Comparison of ENCODE assay signal across 8 cellular contexts in the genomic region with DNA sequence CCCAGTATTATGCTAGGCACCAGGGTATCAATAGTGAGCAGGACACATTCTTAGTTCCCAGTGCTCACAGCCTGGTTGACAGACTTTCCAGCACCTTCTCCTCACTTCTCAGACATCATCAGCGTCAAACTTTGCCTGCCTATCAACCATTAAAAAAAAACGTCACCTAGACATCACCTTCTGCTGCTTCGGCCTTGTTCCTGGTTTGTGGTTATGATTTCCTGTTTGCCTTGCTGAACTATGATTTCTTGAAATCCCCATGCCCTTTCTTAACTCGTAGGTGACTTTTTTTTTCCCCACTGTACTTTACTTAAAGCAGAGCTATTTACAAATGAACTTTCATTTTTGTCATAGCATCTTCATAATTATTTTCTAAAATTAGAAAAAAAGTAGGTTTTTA.
DNase-seq lines count a peak whose midpoint lies in the region; ATAC-seq and TF ChIP-seq lines count a peak whose summit lies in the region.

No MANE protein-coding gene starts in this region.

- CTCF ChIA-PET in CD4-positive, alpha-beta T cell (lab: Charles Lee): interaction anchor here (0.9 to 2.6 kb wide), 7 partner anchors 11 to 74 kb away, joined by 3 to 9 read pairs (median 4); no protein-coding TSS in a partner anchor

- H3K36me3 ChIP-seq in tibial artery: no peaks in the 10 kb centered on the region

- H3K4me3 ChIP-seq in tibial artery: no peak overlapping the region

- H3K27ac ChIP-seq in CD4-positive, alpha-beta T cell (ENCODE audit: low read depth, low read length): peak overlapping the region; percentile 85
- H3K27ac ChIP-seq in tibial artery: no peak overlapping the region

- H3K27me3 Mint-ChIP-seq in CD4-positive, alpha-beta T cell: no peaks in the 10 kb centered on the region
- no peaks in the 10 kb centered on the region for H3K27me3 Mint-ChIP-seq in activated T-cell treated with anti-CD3 and anti-CD28 coated beads, Interleukin-2, amount 50 U/mL, for 4 hours (ENCODE audit: low read depth)
- no peaks in the 10 kb centered on the region for H3K27me3 Mint-ChIP-seq in endothelial cell (ENCODE audit: unreplicated experiment)

- H3K9me3 Mint-ChIP-seq in CD4-positive, alpha-beta T cell: no peaks in the 10 kb centered on the region
- no peaks in the 10 kb centered on the region for H3K9me3 Mint-ChIP-seq in activated T-cell treated with anti-CD3 and anti-CD28 coated beads, Interleukin-2, amount 50 U/mL, for 4 hours
- no peaks in the 10 kb centered on the region for H3K9me3 Mint-ChIP-seq in endothelial cell (ENCODE audit: unreplicated experiment)

- no peaks in the 10 kb centered on the region for H3K36me3 Mint-ChIP-seq in CD4-positive, alpha-beta T cell (ENCODE audit: low read depth)
- no peaks in the 10 kb centered on the region for H3K36me3 Mint-ChIP-seq in activated T-cell treated with anti-CD3 and anti-CD28 coated beads, Interleukin-2, amount 50 U/mL, for 4 hours (ENCODE audit: insufficient read depth)
- no peaks in the 10 kb centered on the region for H3K36me3 Mint-ChIP-seq in endothelial cell (ENCODE audit: low read depth, unreplicated experiment)

- POLR2A ChIA-PET in CD4-positive, alpha-beta T cell (lab: Charles Lee): interaction anchor here (0.6 to 9.6 kb wide), 22 partner anchors 9 to 736 kb away, joined by 3 to 220 read pairs (median 4); a partner anchor contains a TSS

- H3K4me1 Mint-ChIP-seq in CD4-positive, alpha-beta T cell (ENCODE audit: low read depth): peaks cover 50% of the 10 kb centered on the region
- H3K4me1 Mint-ChIP-seq in activated T-cell treated with anti-CD3 and anti-CD28 coated beads, Interleukin-2, amount 50 U/mL, for 4 hours (ENCODE audit: low read depth): peaks cover 50% of the 10 kb centered on the region
- no peaks in the 10 kb centered on the region for H3K4me1 Mint-ChIP-seq in endothelial cell (ENCODE audit: unreplicated experiment)

- ATAC-seq in CD4-positive, alpha-beta T cell (ENCODE audit: poor library complexity): peak; percentile 94
- peak; percentile 79 for ATAC-seq in HG03558 (IDR thresholded peaks at IDR 0.05; ENCODE audit: extremely low read depth, unreplicated experiment)
- ATAC-seq in activated T-cell treated with anti-CD3 and anti-CD28 coated beads, Interleukin-2, amount 50 U/mL, for 4 hours: peak; percentile 82 to 85

- peaks cover 0 to 18% (median 6%) of the 10 kb centered on the region in 4 donors for H3K4me1 ChIP-seq in tibial artery

- TF ChIP-seq CTCF in CD4-positive, alpha-beta T cell (IDR thresholded peaks at IDR 0.05): no peak
- TF ChIP-seq CTCF in GM20000 (IDR thresholded peaks at IDR 0.05; ENCODE audit: extremely low read depth, missing control alignments) (no peak), tibial artery (IDR thresholded peaks at IDR 0.05) (no peak), endothelial cell (IDR thresholded peaks at IDR 0.05; ENCODE audit: unreplicated experiment) (no peak)

- H3K4me3 Mint-ChIP-seq in CD4-positive, alpha-beta T cell: peak overlapping the region; percentile 3
- H3K4me3 Mint-ChIP-seq in activated T-cell treated with anti-CD3 and anti-CD28 coated beads, Interleukin-2, amount 50 U/mL, for 4 hours: peak overlapping the region; percentile 1
- H3K4me3 Mint-ChIP-seq in endothelial cell (ENCODE audit: unreplicated experiment): no peak overlapping the region

- intact Hi-C loops in CD4-positive, alpha-beta T cell (cut with DNase I, micrococcal nuclease): loop anchor here in 1 of 2 experiments (1.0 to 5.0 kb wide), 2 partner anchors 45 to 61 kb away; a partner anchor contains a TSS
- intact Hi-C loops in tibial artery (cut with DNase I; ENCODE audit: low total_unique reads): no loop called here

- no peaks in the 10 kb centered on the region for H3K9me3 ChIP-seq in CD4-positive, alpha-beta T cell (ENCODE audit: control insufficient read depth, low read length)
- no peaks in the 10 kb centered on the region for H3K9me3 ChIP-seq in tibial artery

- DNase-seq in CD4-positive, alpha-beta T cell: peak in 9 of 10 experiments; percentile 10 to 60 (median 30)
- peak; percentile 57 for DNase-seq in GM20000 (ENCODE audit: low spot score)
- DNase-seq in activated T-cell treated with anti-CD3 and anti-CD28 coated beads, Interleukin-2, amount 50 U/mL, for 4 hours: peak; percentile 39
- peak in 2 of 3 donors; percentile 32 to 36 for DNase-seq in stimulated activated CD4-positive, alpha-beta T cell treated with anti-CD3 and anti-CD28 coated beads, TNF-alpha, amount 100 ng/mL, for 1 hour (ENCODE audit: low read depth in 3 of 3, low spot score in 1 of 3)
- DNase-seq in tibial artery: no peak
- DNase-seq in retina: no peak
- DNase-seq in endothelial cell (ENCODE audit: low spot score): no peak

- H3K27ac Mint-ChIP-seq in CD4-positive, alpha-beta T cell: peak overlapping the region; percentile 73
- H3K27ac Mint-ChIP-seq in endothelial cell (ENCODE audit: unreplicated experiment): no peak overlapping the region

- no peaks in the 10 kb centered on the region for H3K27me3 ChIP-seq in CD4-positive, alpha-beta T cell (ENCODE audit: control insufficient read depth, insufficient read depth, low read length)
- H3K27me3 ChIP-seq in tibial artery: no peaks in the 10 kb centered on the region

Comparison
In these comparisons a context has a peak if more than half of its experiments do, and no peak if none do; other contexts are left out.
1. DNase-seq: peak in CD4-positive, alpha-beta T cell (9 of 10), GM20000 (single experiment), activated T-cell treated with anti-CD3 and anti-CD28 coated beads, Interleukin-2, amount 50 U/mL, for 4 hours (single experiment) and stimulated activated CD4-positive, alpha-beta T cell treated with anti-CD3 and anti-CD28 coated beads, TNF-alpha, amount 100 ng/mL, for 1 hour (2 of 3); none in tibial artery (0 of 2), retina (single experiment) and endothelial cell (single experiment).
2. Peak in every context shown above with its lines, with median percentiles within 50 percentile points of each other: ATAC-seq.